ENCODE assay signal across 8 cellular contexts in genomic region chr19:55654323-55654832, GRCh38. TPM values are rescaled to one million over a fixed set of nuclear protein-coding genes. Genes with fewer than 3 reads are reported as not detected.
A peak's percentile ranks its signal among the peaks of the same experiment; 100 is the strongest.
DNase-seq lines count a peak whose midpoint lies in the region; ATAC-seq and TF ChIP-seq lines count a peak whose summit lies in the region.

No MANE protein-coding gene starts in this region.

- H3K27ac Mint-ChIP-seq in T-helper 1 cell treated with Interleukin-12 subunit alpha and Interleukin-12 subunit beta and Interleukin-4 antibody, amounts not matched to agents 30 μg/mL and 1 μg/mL, for 36 hours: peak overlapping the region; percentile 94
- peak overlapping the region; percentile 99 for H3K27ac Mint-ChIP-seq in type B pancreatic cell

- no peaks in the 10 kb centered on the region for H3K27me3 Mint-ChIP-seq in T-helper 1 cell treated with Interleukin-12 subunit alpha and Interleukin-12 subunit beta and Interleukin-4 antibody, amounts not matched to agents 30 μg/mL and 1 μg/mL, for 36 hours (ENCODE audit: low read depth)
- no peaks in the 10 kb centered on the region for H3K27me3 Mint-ChIP-seq in type B pancreatic cell

- TF ChIP-seq CTCF in GM13976 (IDR thresholded peaks at IDR 0.05; ENCODE audit: borderline replicate concordance, control extremely low read depth, extremely low read depth, insufficient read depth, missing control alignments): no peak
- TF ChIP-seq CTCF in type B pancreatic cell (conservative IDR thresholded peaks at IDR 0.05): no peak

- peaks cover 23% of the 10 kb centered on the region for H3K36me3 Mint-ChIP-seq in T-helper 1 cell treated with Interleukin-12 subunit alpha and Interleukin-12 subunit beta and Interleukin-4 antibody, amounts not matched to agents 30 μg/mL and 1 μg/mL, for 36 hours (ENCODE audit: low read depth)
- H3K36me3 Mint-ChIP-seq in type B pancreatic cell: peaks cover 13% of the 10 kb centered on the region

- H3K27ac ChIP-seq in angular gyrus (ENCODE audit: low read depth, low read length): peak overlapping the region; percentile 99

- DNase-seq in GM13976 (ENCODE audit: low spot score) (peak; percentile 94), NCI-H1694 (lab: John Stamatoyannopoulos, UW) (peak; percentile 98), left cardiac atrium (peak; percentile 100), posterior cingulate gyrus (peak; percentile 93 to 100 (median 98)), type B pancreatic cell (ENCODE audit: extremely low spot score, unreplicated experiment) (peak; percentile 98)

- intact Hi-C loops in left cardiac atrium (cut with DNase I): no loop called here
- intact Hi-C loops in posterior cingulate gyrus (cut with DNase I): no loop called here

- in situ Hi-C loops in GM13976 (cut with MboI; ENCODE audit: low sequenced_read_pairs, unreplicated experiment): no loop called here

- peaks cover 25% of the 10 kb centered on the region for H3K4me1 Mint-ChIP-seq in T-helper 1 cell treated with Interleukin-12 subunit alpha and Interleukin-12 subunit beta and Interleukin-4 antibody, amounts not matched to agents 30 μg/mL and 1 μg/mL, for 36 hours (ENCODE audit: low read depth)
- peaks cover 17% of the 10 kb centered on the region for H3K4me1 Mint-ChIP-seq in type B pancreatic cell (ENCODE audit: unreplicated experiment)

- H3K4me3 Mint-ChIP-seq in T-helper 1 cell treated with Interleukin-12 subunit alpha and Interleukin-12 subunit beta and Interleukin-4 antibody, amounts not matched to agents 30 μg/mL and 1 μg/mL, for 36 hours: peak overlapping the region; percentile 87
- H3K4me3 Mint-ChIP-seq in type B pancreatic cell: peak overlapping the region; percentile 97

- ATAC-seq in HG02885 (IDR thresholded peaks at IDR 0.05; ENCODE audit: poor library complexity, unreplicated experiment) (peak; percentile 63), left cardiac atrium (peak; percentile 77 to 80)

- no peaks in the 10 kb centered on the region for H3K9me3 Mint-ChIP-seq in T-helper 1 cell treated with Interleukin-12 subunit alpha and Interleukin-12 subunit beta and Interleukin-4 antibody, amounts not matched to agents 30 μg/mL and 1 μg/mL, for 36 hours
- H3K9me3 Mint-ChIP-seq in type B pancreatic cell: no peaks in the 10 kb centered on the region

RNA-seq across cellular contexts. Expression of gene U2AF2, which starts 0.5 kb away (rescaled TPM):
- total RNA-seq in left cardiac atrium: 10 to 100 TPM; 82.4 to 87.5 TPM
- 170 and 232 TPM in 2 replicates for total RNA-seq in type B pancreatic cell (ENCODE audit: low replicate concordance)

RNA-seq across cellular contexts. Expression of gene CCDC106, which starts 6.4 kb away (rescaled TPM):
- total RNA-seq in left cardiac atrium (10 to 100 TPM; 17.4 to 19.4 TPM), type B pancreatic cell (ENCODE audit: low replicate concordance) (16.1 and 18.1 TPM in 2 replicates)

RNA-seq across cellular contexts. Expression of gene ZNF581, which starts 10.9 kb away (rescaled TPM):
- total RNA-seq in left cardiac atrium (1 to 10 TPM; 8.4 to 8.6 TPM), type B pancreatic cell (ENCODE audit: low replicate concordance) (41.3 and 43.1 TPM in 2 replicates)

RNA-seq across cellular contexts. Expression of gene ZNF580, which starts 13.6 kb away (rescaled TPM):
- 10 to 100 TPM; 17.7 to 27.7 TPM for total RNA-seq in left cardiac atrium
- total RNA-seq in type B pancreatic cell (ENCODE audit: low replicate concordance): 28.5 and 37.4 TPM in 2 replicates

RNA-seq across cellular contexts. Expression of gene EPN1, which starts 20.6 kb away (rescaled TPM):
- total RNA-seq in left cardiac atrium (100 to 1,000 TPM; 148 to 165 TPM), type B pancreatic cell (ENCODE audit: low replicate concordance) (121 and 127 TPM in 2 replicates)

Comparison
In these comparisons a context has a peak if more than half of its experiments do, and no peak if none do; other contexts are left out.
1. Peak in every context shown above with its lines: DNase-seq, ATAC-seq and H3K27ac ChIP-seq.